Comparison of ENCODE assay signal across 1 cellular context in the genomic region with DNA sequence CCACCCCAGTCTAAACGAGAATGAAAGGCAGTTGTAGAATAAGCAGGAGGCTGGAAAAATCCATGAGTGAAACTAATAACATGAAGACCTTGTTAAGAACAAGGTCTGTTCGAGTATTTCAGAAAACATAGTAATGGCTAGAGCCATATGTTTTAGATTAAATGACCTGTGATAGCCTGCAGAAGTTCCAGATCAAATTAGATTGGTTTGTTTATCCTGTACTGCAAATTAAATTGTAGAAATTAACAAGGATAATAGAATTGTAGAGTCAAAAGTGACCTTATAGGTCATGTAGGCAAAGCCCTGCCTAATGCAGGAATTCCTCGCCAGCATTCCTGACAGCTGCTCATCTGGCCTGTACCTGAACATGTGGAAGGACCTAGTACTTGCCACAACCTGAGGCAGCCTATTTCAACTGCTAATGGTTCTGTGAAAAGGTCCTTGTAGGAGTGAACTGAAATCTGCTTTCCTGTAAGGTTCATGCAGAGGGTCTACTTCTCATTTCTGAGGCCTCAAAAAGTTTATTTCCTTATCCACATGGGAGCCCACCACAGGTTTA.
A peak's percentile ranks its signal among the peaks of the same experiment; 100 is the strongest.
TF ChIP-seq lines count a peak whose summit lies in the region.

No MANE protein-coding gene starts in this region.

TF ChIP-seq in H1, 55 proteins besides CTCF, POLR2A, EP300 and RAD21:
- TF ChIP-seq HDAC6 (IDR thresholded peaks at IDR 0.05; ENCODE audit: low read depth, low read length) (no peak), TEAD4 (IDR thresholded peaks at IDR 0.05; ENCODE audit: low read depth, low read length) (peak; percentile 28; the same call in 1 of the 2 replicates)
